In the genomic region with DNA sequence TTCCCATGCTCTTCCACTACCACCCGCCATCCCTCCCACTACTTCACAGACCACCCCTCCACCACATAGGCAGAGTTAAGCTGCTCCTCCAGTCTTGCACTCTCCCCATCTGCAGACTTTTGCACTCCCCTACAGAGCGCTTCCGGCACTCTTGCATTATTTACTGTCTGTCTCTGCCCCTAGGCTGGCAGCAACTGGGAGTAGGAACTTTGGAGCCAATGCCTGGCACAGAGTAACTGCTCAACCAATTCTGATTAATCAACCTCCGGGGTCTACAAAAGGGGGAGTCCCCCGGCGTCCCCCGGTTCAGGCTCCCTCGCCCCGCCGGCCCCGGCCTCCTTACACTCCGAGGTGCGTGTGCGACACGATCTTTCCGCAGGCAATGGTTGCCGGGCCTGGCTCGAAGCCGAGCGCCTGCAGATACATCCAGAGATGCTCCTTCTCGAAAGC, we compare ENCODE assay signal across 1 cellular context.
TF ChIP-seq lines count a peak whose summit lies in the region.

No MANE protein-coding gene starts in this region.

TF ChIP-seq in HepG2, 621 proteins besides CTCF, POLR2A, EP300 and RAD21 (continued from another document):
- 0 out of 2 replicates have a peak, but pooled peaks have one; percentile 6 for TF ChIP-seq BRD4 (CRISPR knock-in tag; IDR thresholded peaks at IDR 0.05)
- TF ChIP-seq, protein P1, sequence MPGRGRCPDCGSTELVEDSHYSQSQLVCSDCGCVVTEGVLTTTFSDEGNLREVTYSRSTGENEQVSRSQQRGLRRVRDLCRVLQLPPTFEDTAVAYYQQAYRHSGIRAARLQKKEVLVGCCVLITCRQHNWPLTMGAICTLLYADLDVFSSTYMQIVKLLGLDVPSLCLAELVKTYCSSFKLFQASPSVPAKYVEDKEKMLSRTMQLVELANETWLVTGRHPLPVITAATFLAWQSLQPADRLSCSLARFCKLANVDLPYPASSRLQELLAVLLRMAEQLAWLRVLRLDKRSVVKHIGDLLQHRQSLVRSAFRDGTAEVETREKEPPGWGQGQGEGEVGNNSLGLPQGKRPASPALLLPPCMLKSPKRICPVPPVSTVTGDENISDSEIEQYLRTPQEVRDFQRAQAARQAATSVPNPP (CRISPR knock-in tag; IDR thresholded peaks at IDR 0.05), result no peak
